In genomic region chr6:31795616-31796298, GRCh38 we compare ENCODE assay signal across 8 cellular contexts. TPM values are rescaled to one million over a fixed set of nuclear protein-coding genes. Genes with fewer than 3 reads are reported as not detected.
DNase-seq lines count a peak whose midpoint lies in the region; ATAC-seq and TF ChIP-seq lines count a peak whose summit lies in the region.

Gene VARS1, minus strand, starts transcription at chr6:31795752. Its CDS starts 535 bp downstream, at chr6:31795217.

- no peaks in the 10 kb centered on the region for H3K9me3 ChIP-seq in right cardiac atrium (ENCODE audit: control insufficient read depth, low read length)
- H3K9me3 ChIP-seq in aorta (ENCODE audit: control insufficient read depth, low read length), result no peaks in the 10 kb centered on the region

- H3K4me3 ChIP-seq in right cardiac atrium (ENCODE audit: low read length), result peak within 1 kb of the TSS; percentile 69
- H3K4me3 ChIP-seq in aorta (ENCODE audit: low read length in 2 of 2), result peak within 1 kb of the TSS; percentile 43 to 78

- H3K4me1 ChIP-seq in right cardiac atrium (ENCODE audit: control insufficient read depth, insufficient read depth, low read length) (no peaks in the 10 kb centered on the region), aorta (ENCODE audit: control insufficient read depth in 1 of 2, insufficient read depth in 2 of 2, low read length in 2 of 2) (no peaks in the 10 kb centered on the region)

- H3K27ac ChIP-seq in angular gyrus (ENCODE audit: low read depth, low read length) (peak within 1 kb of the TSS; percentile 96), right cardiac atrium (ENCODE audit: low read length) (peak within 1 kb of the TSS; percentile 91), aorta (ENCODE audit: low read depth in 1 of 2, low read length in 2 of 2) (peak within 1 kb of the TSS; percentile 33 to 62)

- peak; percentile 76 for ATAC-seq in HG02763 (IDR thresholded peaks at IDR 0.05; ENCODE audit: unreplicated experiment)
- ATAC-seq in right cardiac atrium, result peak; percentile 93 to 95
- peak; percentile 94 for ATAC-seq in aorta (ENCODE audit: low FRiP score)

- TF ChIP-seq CTCF in GM12872 (IDR thresholded peaks at IDR 0.05; ENCODE audit: insufficient read depth, low read depth, low read length), result peak; percentile 90

- WGBS in right cardiac atrium, result under 1% methylated on average over 75 of the region's 75 CpGs
- WGBS in aorta, 2 donors, result 0% methylated on average over 45 to 75 of the region's 75 CpGs

- intact Hi-C loops in right cardiac atrium (cut with DNase I) (no loop called here), aorta (cut with DNase I) (loop anchor here (5.0 kb wide), 2 partner anchors 37 to 58 kb away; partner anchors contain the start of gene CLIC1 (in 1 of the 2))

- peak; percentile 73 for DNase-seq in NCI-H146 treated with DMSO at 0.1 percent for 48 hours (lab: John Stamatoyannopoulos, UW; ENCODE audit: unreplicated experiment)
- peak; percentile 64 to 88 (median 77) for DNase-seq in T-helper 2 cell
- peak; percentile 95 to 98 (median 97) for DNase-seq in right cardiac atrium
- peak; percentile 71 for DNase-seq in renal cortical epithelial cell (ENCODE audit: low read depth)
- peak; percentile 96 to 97 for DNase-seq in aorta

- H3K27me3 ChIP-seq in right cardiac atrium (ENCODE audit: control insufficient read depth, insufficient read depth) (no peaks in the 10 kb centered on the region), aorta (ENCODE audit: control insufficient read depth in 1 of 2, insufficient read depth in 2 of 2, low read length in 1 of 2) (no peaks in the 10 kb centered on the region)

- H3K36me3 ChIP-seq in aorta (ENCODE audit: control insufficient read depth in 1 of 2, insufficient read depth in 2 of 2, low read length in 1 of 2), result no peaks in the 10 kb centered on the region

RNA-seq across cellular contexts. Expression of gene VARS1, which starts in this region (rescaled TPM):
- total RNA-seq in right cardiac atrium (10 to 100 TPM; 21.7 to 30.6 (median 26.9) TPM), renal cortical epithelial cell (67.4 and 103 TPM in 2 replicates), aorta (10 to 100 TPM; 44.4 to 49.6 TPM)
- polyA plus RNA-seq in right cardiac atrium (14.8 TPM), aorta (10 to 100 TPM in 1 of 2 donors, 1 to 10 TPM in 1; 9.8 to 26.4 TPM)

Comparison
In these comparisons a context has a peak if more than half of its experiments do, and no peak if none do; other contexts are left out.
1. Peak in every context shown above with its lines: DNase-seq, ATAC-seq, H3K4me3 ChIP-seq and H3K27ac ChIP-seq.
2. intact Hi-C loops: an anchor here in aorta (5.0 kb wide); none called in right cardiac atrium.